Comparison of ENCODE assay signal across 13 cellular contexts in genomic region chr2:216590780-216591179, GRCh38. TPM values are rescaled to one million over a fixed set of nuclear protein-coding genes. Genes with fewer than 3 reads are reported as not detected.
A peak's percentile ranks its signal among the peaks of the same experiment; 100 is the strongest.
DNase-seq lines count a peak whose midpoint lies in the region; ATAC-seq, FAIRE-seq and TF ChIP-seq lines count a peak whose summit lies in the region.
"Had no signal": no experiment of that assay in that cellular context is flagged by ENCODE, and none has a peak within 500 bp of the region (broad histone marks: within the 10 kb centered on the region; RNA-seq: fewer than 3 reads in every experiment).

No MANE protein-coding gene starts in this region.

- no peaks in the 10 kb centered on the region for H3K9me2 ChIP-seq in MM.1S (replicated peaks; ENCODE audit: insufficient read depth, low read length)

- no peaks in the 10 kb centered on the region for H4K20me1 ChIP-seq in MM.1S (ENCODE audit: insufficient read depth, low read length)

- FAIRE-seq in GM12892 (lab: Jason Lieb, UNC): no peak
- FAIRE-seq: islet of Langerhans had no signal

- DNase-seq in BJ (ENCODE audit: low read depth) (no peak), NCI-H446 treated with DMSO at 0.1 percent for 48 hours (lab: John Stamatoyannopoulos, UW) (peak; percentile 42), foreskin melanocyte (peak; percentile 10), MM.1S (no peak), GM12892 (ENCODE audit: insufficient read length) (no peak)
- DNase-seq in activated CD8-positive, alpha-beta memory T cell treated with anti-CD3 and anti-CD28 coated beads for 24 hours: no peak
- DNase-seq: activated CD8-positive, alpha-beta T cell treated with anti-CD3 and anti-CD28 coated beads for 36 hours; NCI-H2227 treated with DMSO at 0.1 percent for 48 hours; upper lobe of left lung had no signal

- CTCF ChIA-PET in BJ (lab: Yijun Ruan, JAX): interaction anchor here (1.0 to 3.1 kb wide), 5 partner anchors 17 to 87 kb away, joined by 3 to 20 read pairs (median 4); no protein-coding TSS in a partner anchor

- peak overlapping the region in 2 of 3 experiments; percentile 71 to 94 for H3K27ac Mint-ChIP-seq in nephron
- H3K27ac Mint-ChIP-seq: activated CD8-positive, alpha-beta T cell treated with anti-CD3 and anti-CD28 coated beads for 36 hours; progenitor cell of endocrine pancreas had no signal

- TF ChIP-seq POLR2A in GM12892 (IDR thresholded peaks at IDR 0.05; ENCODE audit: low read depth, low read length): no peak

- H3F3A ChIP-seq in MM.1S (ENCODE audit: insufficient read depth, low read length): no peaks in the 10 kb centered on the region

- H3K36me3 ChIP-seq in BJ (ENCODE audit: control insufficient read depth, insufficient read depth, low read length) (no peaks in the 10 kb centered on the region), MM.1S (replicated peaks; ENCODE audit: insufficient read depth, low read length) (no peaks in the 10 kb centered on the region)
- H3K36me3 ChIP-seq: upper lobe of left lung had no signal

- H3K9ac ChIP-seq in MM.1S (ENCODE audit: low read length): no peak overlapping the region

- POLR2A ChIA-PET in BJ (lab: Charles Lee): no interaction called here

- no peaks in the 10 kb centered on the region for H3K27me3 Mint-ChIP-seq in nephron (ENCODE audit: low read depth)

- no peaks in the 10 kb centered on the region for H3K36me3 Mint-ChIP-seq in nephron (ENCODE audit: low read depth)

- H3K4me3 ChIP-seq in BJ (ENCODE audit: low read depth, low read length) (no peak overlapping the region), MM.1S (ENCODE audit: low read length) (no peak overlapping the region)
- H3K4me3 ChIP-seq: upper lobe of left lung had no signal

- no peak for ATAC-seq in GM18502 (IDR thresholded peaks at IDR 0.05; ENCODE audit: poor library complexity, unreplicated experiment)
- ATAC-seq: activated CD8-positive, alpha-beta T cell treated with anti-CD3 and anti-CD28 coated beads for 36 hours had no signal

- no peak overlapping the region for H3K4me2 ChIP-seq in MM.1S (ENCODE audit: low read depth, low read length)

- peaks cover 3% of the 10 kb centered on the region; the same call in 1 of the 2 replicates for H3K27me3 ChIP-seq in BJ (ENCODE audit: control insufficient read depth, insufficient read depth, low read length)
- no peaks in the 10 kb centered on the region for H3K27me3 ChIP-seq in MM.1S (replicated peaks; ENCODE audit: insufficient read depth, low read length)
- H3K27me3 ChIP-seq: upper lobe of left lung had no signal

- peaks cover 30% of the 10 kb centered on the region for H3K4me1 Mint-ChIP-seq in nephron

- no peaks in the 10 kb centered on the region for H3K9me3 Mint-ChIP-seq in nephron
- H3K9me3 Mint-ChIP-seq: activated CD8-positive, alpha-beta T cell treated with anti-CD3 and anti-CD28 coated beads for 36 hours had no signal

- H3K79me2 ChIP-seq in MM.1S (ENCODE audit: low read length): no peaks in the 10 kb centered on the region

- peak overlapping the region in 1 of 3 experiments; percentile 10 for H3K4me3 Mint-ChIP-seq in nephron
- H3K4me3 Mint-ChIP-seq: activated CD8-positive, alpha-beta T cell treated with anti-CD3 and anti-CD28 coated beads for 36 hours had no signal

- no peaks in the 10 kb centered on the region for H3K4me1 ChIP-seq in MM.1S (ENCODE audit: low read length)

- no peaks in the 10 kb centered on the region for H3K9me3 ChIP-seq in MM.1S (replicated peaks; ENCODE audit: insufficient read depth, low read length)
- H3K9me3 ChIP-seq: upper lobe of left lung had no signal

- no peak overlapping the region for H3K27ac ChIP-seq in MM.1S (ENCODE audit: low read length)
- H3K27ac ChIP-seq: upper lobe of left lung had no signal

- TF ChIP-seq CTCF in BJ (IDR thresholded peaks at IDR 0.05; ENCODE audit: insufficient read depth, low read depth, low read length) (0 out of 2 replicates have a peak, but pooled peaks have one; percentile 18), nephron (IDR thresholded peaks at IDR 0.05; ENCODE audit: unreplicated experiment in 3 of 3) (no peak), MM.1S (IDR thresholded peaks at IDR 0.05; ENCODE audit: low read length) (no peak)

- no peak overlapping the region for H2AFZ ChIP-seq in MM.1S (ENCODE audit: low read length)

RNA-seq across cellular contexts. Expression of gene IGFBP2, which starts 42.4 kb away (rescaled TPM):
- 122 and 142 TPM in 2 replicates for polyA plus RNA-seq in BJ (2011; rRNA removed)
- 30.7 and 38.3 TPM in 2 replicates for polyA minus RNA-seq in BJ (2011; rRNA and poly(A)+ RNA removed)
- 1.5 TPM for polyA plus RNA-seq in GM12892 (2012; ENCODE audit: missing spikeins)

Comparison
In these comparisons a context has a peak if more than half of its experiments do, and no peak if none do; other contexts are left out.
1. DNase-seq: peak in NCI-H446 treated with DMSO at 0.1 percent for 48 hours (single experiment) and foreskin melanocyte (single experiment); none in BJ (single experiment), activated CD8-positive, alpha-beta memory T cell treated with anti-CD3 and anti-CD28 coated beads for 24 hours (single experiment), MM.1S (single experiment) and GM12892 (single experiment).